33 cellular contexts compared by ENCODE assay signal in genomic region chr2:229572434-229573338, GRCh38.
DNase-seq lines count a peak whose midpoint lies in the region; ATAC-seq, FAIRE-seq and TF ChIP-seq lines count a peak whose summit lies in the region.
"Had no signal": no experiment of that assay in that cellular context is flagged by ENCODE, and none has a peak within 500 bp of the region (broad histone marks: within the 10 kb centered on the region; RNA-seq: fewer than 3 reads in every experiment).

No MANE protein-coding gene starts in this region.

- TF ChIP-seq CTCF in left ventricle myocardium inferior (IDR thresholded peaks at IDR 0.05; ENCODE audit: borderline replicate concordance) (no peak), sigmoid colon (IDR thresholded peaks at IDR 0.05) (no peak), omental fat pad (IDR thresholded peaks at IDR 0.05) (no peak)

- no peaks in the 10 kb centered on the region for H3K36me3 ChIP-seq in left ventricle myocardium inferior
- no peaks in the 10 kb centered on the region for H3K36me3 ChIP-seq in sigmoid colon
- H3K36me3 ChIP-seq: ascending aorta, cardiac muscle cell, colonic mucosa, HAP-1, ovary, spleen had no signal

- TF ChIP-seq EP300 in sigmoid colon (IDR thresholded peaks at IDR 0.05), result peak in 1 of 4 donors; percentile 14

- H3K27ac ChIP-seq in left ventricle myocardium inferior (replicated peaks) (peak overlapping the region; percentile 31), sigmoid colon (peak overlapping the region in 3 of 4 donors; percentile 29 to 54 (median 49))
- H3K27ac ChIP-seq: ascending aorta, cardiac muscle cell, colonic mucosa, foreskin keratinocyte, ovary, spleen had no signal

- peak; percentile 12 for FAIRE-seq in endometrium (lab: Jason Lieb, UNC)
- FAIRE-seq: GM12878, urothelium cell line had no signal

- 68 to 71% methylated on average over 5 of the region's 5 CpGs for WGBS in sigmoid colon, 2 donors

- peak; percentile 21 for DNase-seq in GM03348 (ENCODE audit: low spot score)
- DNase-seq in left ventricle myocardium inferior, result no peak
- no peak for DNase-seq in sigmoid colon
- no peak for DNase-seq in NCI-H345 (lab: John Stamatoyannopoulos, UW)
- DNase-seq in omental fat pad (ENCODE audit: low spot score), result no peak
- no peak for DNase-seq in NCI-H2081 treated with DMSO at 0.1 percent for 48 hours (lab: John Stamatoyannopoulos, UW)
- DNase-seq in activated CD4-positive, alpha-beta T cell treated with anti-CD3 and anti-CD28 coated beads, Interleukin-2, amount 50 U/mL, for 1 hour, result no peak
- DNase-seq: activated B cell treated with CpG ODN at 0.5 μM for 24 hours; activated CD4-positive, alpha-beta T cell treated with anti-CD3 and anti-CD28 coated beads, Interleukin-2, amount 10 ng/mL, durations not matched to agents 7 days and 5 days; activated effector memory CD4-positive, alpha-beta T cell treated with anti-CD3 and anti-CD28 coated beads, Interleukin-2, amount 50 U/mL, for 16 hours; activated naive CD8-positive, alpha-beta T cell treated with anti-CD3 and anti-CD28 coated beads, Interleukin-2, amount 10 ng/mL, durations not matched to agents 7 days and 5 days; activated T-cell treated with anti-CD3 and anti-CD28 coated beads, Interleukin-2, amount 50 U/mL, for 24 hours; CD8-positive, alpha-beta memory T cell; colonic mucosa; DMS 273 treated with DMSO at 0.1 percent for 48 hours; effector CD4-positive, alpha-beta T cell; foreskin keratinocyte; IMR-90; kidney glomerular epithelial cell; NCI-H1436 treated with DMSO at 0.1 percent for 48 hours; NCI-H510A; nephron progenitor cell; ovary; retina; spleen; stimulated activated CD4-positive, alpha-beta T cell treated with anti-CD3 and anti-CD28 coated beads, Interleukin-2, amount 100 ng/mL, for 24 hours had no signal

- H3K27me3 ChIP-seq in left ventricle myocardium inferior (ENCODE audit: low read depth), result peaks cover 30% of the 10 kb centered on the region
- no peaks in the 10 kb centered on the region for H3K27me3 ChIP-seq in sigmoid colon
- H3K27me3 ChIP-seq: ascending aorta, cardiac muscle cell, colonic mucosa, foreskin keratinocyte, ovary had no signal

- no peak for ATAC-seq in omental fat pad (ENCODE audit: low FRiP score)
- ATAC-seq: foreskin keratinocyte, GM12878 had no signal

- no peak overlapping the region for H3K4me3 ChIP-seq in left ventricle myocardium inferior
- H3K4me3 ChIP-seq in sigmoid colon, result no peak overlapping the region
- H3K4me3 ChIP-seq: ascending aorta, cardiac muscle cell, colonic mucosa, GM12878, HAP-1, lung, ovary, spleen had no signal

- intact Hi-C loops in left ventricle myocardium inferior (cut with micrococcal nuclease), result no loop called here
- intact Hi-C loops in sigmoid colon (cut with DNase I), result no loop called here

- H3K9me3 ChIP-seq in left ventricle myocardium inferior (replicated peaks), result no peaks in the 10 kb centered on the region
- H3K9me3 ChIP-seq in sigmoid colon, result no peaks in the 10 kb centered on the region
- H3K9me3 ChIP-seq: ascending aorta, colonic mucosa, HAP-1, ovary, spleen had no signal

- TF ChIP-seq POLR2A in sigmoid colon (IDR thresholded peaks at IDR 0.05), result no peak

- H3K4me1 ChIP-seq in left ventricle myocardium inferior (no peaks in the 10 kb centered on the region), sigmoid colon (peaks cover 0 to 6% (median 0%) of the 10 kb centered on the region in 4 donors)
- H3K4me1 ChIP-seq: ascending aorta, colonic mucosa, foreskin keratinocyte, HAP-1, spleen had no signal
